Comparison of ENCODE assay signal across 8 cellular contexts in the genomic region with DNA sequence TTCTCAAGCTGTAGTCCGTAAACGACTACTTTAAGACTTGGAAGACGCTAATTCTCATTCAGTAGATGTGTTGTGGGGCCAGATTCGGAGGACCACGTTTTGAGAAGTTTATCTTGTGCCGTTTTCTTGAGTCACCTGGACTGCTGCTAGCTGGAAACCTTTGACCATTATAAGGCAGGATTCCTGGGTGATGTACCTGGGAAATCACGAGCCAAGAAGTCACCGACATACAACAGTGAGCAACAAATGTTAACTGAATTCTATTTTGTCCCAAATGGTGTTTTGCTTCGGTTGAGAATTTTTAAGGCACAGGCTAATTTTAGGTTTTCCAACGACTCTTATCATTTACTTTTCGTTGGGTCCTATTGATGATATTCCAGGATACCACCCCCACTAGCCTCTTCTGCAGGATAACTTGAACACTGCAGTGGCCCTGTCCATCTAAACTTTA.
DNase-seq lines count a peak whose midpoint lies in the region; TF ChIP-seq lines count a peak whose summit lies in the region.

No MANE protein-coding gene starts in this region.

- no peaks in the 10 kb centered on the region for H3K27me3 Mint-ChIP-seq in type B pancreatic cell

- H3K27me3 ChIP-seq in SU-DHL-6 (ENCODE audit: low read length) (no peaks in the 10 kb centered on the region), stomach smooth muscle (ENCODE audit: control insufficient read depth in 1 of 2, insufficient read depth in 2 of 2, low read length in 2 of 2) (peaks cover 18 to 45% of the 10 kb centered on the region in 2 donors)

- H3F3A ChIP-seq in SU-DHL-6 (ENCODE audit: insufficient read depth), result peaks cover 52% of the 10 kb centered on the region

- peak overlapping the region; percentile 89 for H3K27ac ChIP-seq in SU-DHL-6 (ENCODE audit: low read depth, low read length)
- peak overlapping the region; percentile 69 for H3K27ac ChIP-seq in stomach smooth muscle (ENCODE audit: low read length)

- peaks cover 18% of the 10 kb centered on the region for H3K4me1 ChIP-seq in stomach smooth muscle (ENCODE audit: control insufficient read depth, insufficient read depth, low read length)

- H3K4me2 ChIP-seq in SU-DHL-6 (ENCODE audit: low read depth, low read length, poor library complexity, severe bottlenecking), result peak overlapping the region; percentile 73

- H3K9me3 ChIP-seq in SU-DHL-6 (ENCODE audit: insufficient read depth, low read length), result no peaks in the 10 kb centered on the region
- no peaks in the 10 kb centered on the region for H3K9me3 ChIP-seq in iPS-18c (ENCODE audit: control insufficient read depth, insufficient read depth, low read length)
- H3K9me3 ChIP-seq in stomach smooth muscle (ENCODE audit: control insufficient read depth in 2 of 2, low read length in 2 of 2), result no peaks in the 10 kb centered on the region

- H3K36me3 ChIP-seq in SU-DHL-6 (ENCODE audit: low read length) (no peaks in the 10 kb centered on the region), stomach smooth muscle (ENCODE audit: control insufficient read depth in 2 of 2, insufficient read depth in 2 of 2, low read length in 2 of 2) (no peaks in the 10 kb centered on the region)

- H3K4me1 Mint-ChIP-seq in type B pancreatic cell (ENCODE audit: unreplicated experiment), result peaks cover 13% of the 10 kb centered on the region

- TF ChIP-seq CTCF in SU-DHL-6 (IDR thresholded peaks at IDR 0.05; ENCODE audit: insufficient read depth, low read length, poor library complexity, severe bottlenecking) (no peak), type B pancreatic cell (conservative IDR thresholded peaks at IDR 0.05) (no peak)

- no peaks in the 10 kb centered on the region for H3K79me2 ChIP-seq in SU-DHL-6 (ENCODE audit: insufficient read depth, low read length)

- peak; percentile 57 for DNase-seq in NCI-H146 (lab: John Stamatoyannopoulos, UW)
- no peak for DNase-seq in NCI-H146 treated with DMSO at 0.1 percent for 48 hours (lab: John Stamatoyannopoulos, UW; ENCODE audit: unreplicated experiment)
- no peak for DNase-seq in type B pancreatic cell (ENCODE audit: extremely low spot score, unreplicated experiment)
- DNase-seq in DMS153 (lab: John Stamatoyannopoulos, UW), result no peak
- DNase-seq in mesenteric fat pad (ENCODE audit: low spot score), result no peak

- H4K20me1 ChIP-seq in SU-DHL-6 (ENCODE audit: low read depth, low read length), result no peaks in the 10 kb centered on the region

- H3K27ac Mint-ChIP-seq in type B pancreatic cell, result no peak overlapping the region

- H3K4me3 Mint-ChIP-seq in type B pancreatic cell, result no peak overlapping the region

- H3K4me3 ChIP-seq in SU-DHL-6 (ENCODE audit: insufficient read depth, low read length, poor library complexity, severe bottlenecking) (peak overlapping the region; percentile 40), iPS-18c (ENCODE audit: insufficient read depth, low read depth, low read length) (peak overlapping the region; percentile 57), stomach smooth muscle (ENCODE audit: low read length in 2 of 2) (peak overlapping the region; percentile 58 to 73)

- H2AFZ ChIP-seq in SU-DHL-6 (ENCODE audit: low read depth, low read length, severe bottlenecking), result no peak overlapping the region

- no peaks in the 10 kb centered on the region for H3K9me3 Mint-ChIP-seq in type B pancreatic cell

- peak overlapping the region; percentile 65 for H3K9ac ChIP-seq in SU-DHL-6 (ENCODE audit: low read length)
- H3K9ac ChIP-seq in stomach smooth muscle (ENCODE audit: low read length in 2 of 2), result no peak overlapping the region

- H3K9me2 ChIP-seq in SU-DHL-6 (replicated peaks; ENCODE audit: insufficient read depth, low read length), result no peaks in the 10 kb centered on the region

- H3K36me3 Mint-ChIP-seq in type B pancreatic cell, result no peaks in the 10 kb centered on the region
